ENCODE assay signal across 8 cellular contexts in genomic region chr9:33166263-33167083, GRCh38. TPM values are rescaled to one million over a fixed set of nuclear protein-coding genes. Genes with fewer than 3 reads are reported as not detected.
DNase-seq lines count a peak whose midpoint lies in the region; ATAC-seq and TF ChIP-seq lines count a peak whose summit lies in the region.

No MANE protein-coding gene starts in this region.

- H3K9ac ChIP-seq in neural progenitor cell = peak overlapping the region; percentile 51

- H3K36me3 Mint-ChIP-seq in neural progenitor cell = no peaks in the 10 kb centered on the region

- peak overlapping the region; percentile 91 for H3K4me3 Mint-ChIP-seq in neural progenitor cell

- TF ChIP-seq POLR2A in esophagus muscularis mucosa (IDR thresholded peaks at IDR 0.05; ENCODE audit: low read depth) = no peak

- WGBS in esophagus muscularis mucosa = 0% methylated on average over 19 of the region's 51 CpGs

- DNase-seq in 8988T (peak; percentile 59), WERI-Rb-1 (peak; percentile 19), esophagus muscularis mucosa (ENCODE audit: extremely low spot score) (no peak), neural progenitor cell (ENCODE audit: low spot score) (peak; percentile 21), AML-193 (lab: John Stamatoyannopoulos, UW) (no peak), mesenteric fat pad (ENCODE audit: low spot score) (no peak)

- no peaks in the 10 kb centered on the region for H3K27me3 ChIP-seq in WERI-Rb-1 (ENCODE audit: insufficient read depth, low read depth, severe bottlenecking)
- no peaks in the 10 kb centered on the region for H3K27me3 ChIP-seq in esophagus muscularis mucosa
- H3K27me3 ChIP-seq in neural progenitor cell = peaks cover 50% of the 10 kb centered on the region

- H3K27me3 Mint-ChIP-seq in neural progenitor cell (ENCODE audit: insufficient read depth, low read depth) = peaks cover 10% of the 10 kb centered on the region

- peaks cover 7% of the 10 kb centered on the region for H3K79me2 ChIP-seq in neural progenitor cell (ENCODE audit: low read depth)

- intact Hi-C loops in esophagus muscularis mucosa (cut with DNase I) = no loop called here

- H3K36me3 ChIP-seq in WERI-Rb-1 (no peaks in the 10 kb centered on the region; the same call in 1 of the 2 replicates), esophagus muscularis mucosa (no peaks in the 10 kb centered on the region), neural progenitor cell (no peaks in the 10 kb centered on the region)

- no peak for TF ChIP-seq CTCF in WERI-Rb-1 (IDR thresholded peaks at IDR 0.05; ENCODE audit: low read depth, low read length)
- TF ChIP-seq CTCF in esophagus muscularis mucosa (IDR thresholded peaks at IDR 0.05) = no peak
- TF ChIP-seq CTCF in neural progenitor cell (IDR thresholded peaks at IDR 0.05) = no peak

- H3F3A ChIP-seq in neural progenitor cell (ENCODE audit: low read depth) = peaks cover 14% of the 10 kb centered on the region

- H4K20me1 ChIP-seq in neural progenitor cell (ENCODE audit: low read depth) = peaks cover 9% of the 10 kb centered on the region

- peak overlapping the region; percentile 86 for H2AFZ ChIP-seq in neural progenitor cell (replicated peaks)

- H3K4me1 ChIP-seq in esophagus muscularis mucosa (peaks cover 47 to 68% (median 57%) of the 10 kb centered on the region in 4 donors), neural progenitor cell (peaks cover 9% of the 10 kb centered on the region)

- no peak for TF ChIP-seq EP300 in esophagus muscularis mucosa (IDR thresholded peaks at IDR 0.05)

- H3K27ac Mint-ChIP-seq in neural progenitor cell = peak overlapping the region; percentile 82

- peak overlapping the region; percentile 87 for H3K4me2 ChIP-seq in neural progenitor cell

- H3K4me3 ChIP-seq in WERI-Rb-1 (ENCODE audit: low read depth, low read length) = peak overlapping the region; percentile 75
- H3K4me3 ChIP-seq in esophagus muscularis mucosa = peak overlapping the region; percentile 75 to 99 (median 87)
- peak overlapping the region; percentile 75 for H3K4me3 ChIP-seq in neural progenitor cell

- peaks cover 39% of the 10 kb centered on the region for H3K4me1 Mint-ChIP-seq in neural progenitor cell

- H3K9me3 Mint-ChIP-seq in neural progenitor cell = no peaks in the 10 kb centered on the region

- H3K27ac ChIP-seq in WERI-Rb-1 = peak overlapping the region; percentile 86
- peak overlapping the region; percentile 91 to 97 (median 94) for H3K27ac ChIP-seq in esophagus muscularis mucosa (replicated peaks in 1 of 4)
- no peak overlapping the region for H3K27ac ChIP-seq in neural progenitor cell

- no peaks in the 10 kb centered on the region for H3K9me3 ChIP-seq in WERI-Rb-1 (ENCODE audit: severe bottlenecking)
- no peaks in the 10 kb centered on the region for H3K9me3 ChIP-seq in esophagus muscularis mucosa
- no peaks in the 10 kb centered on the region for H3K9me3 ChIP-seq in neural progenitor cell (ENCODE audit: low read depth)

- ATAC-seq in GM19023 (IDR thresholded peaks at IDR 0.05; ENCODE audit: unreplicated experiment) (peak; percentile 9), HG03354 (IDR thresholded peaks at IDR 0.05; ENCODE audit: poor library complexity, severe bottlenecking, unreplicated experiment) (peak; percentile 9)

RNA-seq across cellular contexts. Expression of gene B4GALT1, which starts 0.7 kb away (rescaled TPM):
- total RNA-seq in esophagus muscularis mucosa (10 to 100 TPM; 24.5 to 39.6 (median 37.8) TPM), neural progenitor cell (ENCODE audit: low replicate concordance) (7.3 and 7.5 TPM in 2 replicates), mesenteric fat pad (115 TPM)

Comparison
In these comparisons a context has a peak if more than half of its experiments do, and no peak if none do; other contexts are left out.
1. DNase-seq: peak in 8988T (single experiment), WERI-Rb-1 (single experiment) and neural progenitor cell (single experiment); none in esophagus muscularis mucosa (single experiment), AML-193 (0 of 2) and mesenteric fat pad (single experiment).
2. Peak in every context shown above with its lines, with median percentiles within 50 percentile points of each other: H3K4me3 ChIP-seq.